Comparison of ENCODE assay signal across 9 cellular contexts in genomic region chr20:3276400-3277015, GRCh38. TPM values are rescaled to one million over a fixed set of nuclear protein-coding genes. Genes with fewer than 3 reads are reported as not detected.
DNase-seq lines count a peak whose midpoint lies in the region; ATAC-seq and TF ChIP-seq lines count a peak whose summit lies in the region.
"Had no signal": no experiment of that assay in that cellular context is flagged by ENCODE, and none has a peak within 500 bp of the region (broad histone marks: within the 10 kb centered on the region; RNA-seq: fewer than 3 reads in every experiment).

No MANE protein-coding gene starts in this region.

- no peak for TF ChIP-seq POLR2A in testis (IDR thresholded peaks at IDR 0.05)

- H3K27me3 Mint-ChIP-seq in activated CD4-positive, alpha-beta T cell treated with anti-CD3 and anti-CD28 coated beads for 36 hours = no peaks in the 10 kb centered on the region
- H3K27me3 Mint-ChIP-seq: naive B cell had no signal

- CTCF ChIA-PET in activated CD4-positive, alpha-beta T cell treated with anti-CD3 and anti-CD28 coated beads for 36 hours (lab: Charles Lee) = interaction anchor here (1.2 to 2.4 kb wide), 2 partner anchors 40 to 57 kb away, joined by 3 to 11 read pairs; no protein-coding TSS in a partner anchor

- no peak for DNase-seq in left ventricle myocardium inferior
- no peak for DNase-seq in Right ventricle myocardium inferior (ENCODE audit: missing footprints)
- DNase-seq in NCI-H774 (lab: John Stamatoyannopoulos, UW) = peak; percentile 1
- DNase-seq in superior temporal gyrus (ENCODE audit: extremely low spot score) = peak; percentile 28
- no peak for DNase-seq in testis
- DNase-seq in activated CD4-positive, alpha-beta T cell treated with anti-CD3 and anti-CD28 coated beads for 36 hours = no peak
- DNase-seq in activated effector memory CD4-positive, alpha-beta T cell treated with Interleukin-2 at 50 U/mL for 16 hours = no peak
- DNase-seq: naive B cell had no signal

- H3K9me3 ChIP-seq in left ventricle myocardium inferior (replicated peaks) (no peaks in the 10 kb centered on the region), testis (no peaks in the 10 kb centered on the region)

- no peaks in the 10 kb centered on the region for H3K27me3 ChIP-seq in left ventricle myocardium inferior (ENCODE audit: low read depth)
- no peaks in the 10 kb centered on the region for H3K27me3 ChIP-seq in testis

- intact Hi-C loops in left ventricle myocardium inferior (cut with micrococcal nuclease) (no loop called here), Right ventricle myocardium inferior (cut with DNase I) (loop anchor here (10.0 kb wide), 1 partner anchor 52 kb away; no protein-coding TSS in a partner anchor), testis (cut with DNase I; ENCODE audit: low total_unique reads) (no loop called here)
- intact Hi-C loops in activated CD4-positive, alpha-beta T cell treated with anti-CD3 and anti-CD28 coated beads for 36 hours (cut with DNase I, micrococcal nuclease) = loop anchor here (1.0 to 5.0 kb wide), 2 partner anchors 58 to 59 kb away; no protein-coding TSS in a partner anchor

- no peaks in the 10 kb centered on the region for H3K9me3 Mint-ChIP-seq in activated CD4-positive, alpha-beta T cell treated with anti-CD3 and anti-CD28 coated beads for 36 hours (ENCODE audit: low read depth)
- H3K9me3 Mint-ChIP-seq: naive B cell had no signal

- H3K36me3 Mint-ChIP-seq in activated CD4-positive, alpha-beta T cell treated with anti-CD3 and anti-CD28 coated beads for 36 hours (ENCODE audit: low read depth) = no peaks in the 10 kb centered on the region

- no peak overlapping the region for H3K27ac Mint-ChIP-seq in activated CD4-positive, alpha-beta T cell treated with anti-CD3 and anti-CD28 coated beads for 36 hours

- H3K4me1 ChIP-seq in left ventricle myocardium inferior = peaks cover 17% of the 10 kb centered on the region
- no peaks in the 10 kb centered on the region for H3K4me1 ChIP-seq in testis

- 73 to 83% methylated on average over 1 of the region's 1 CpG for WGBS in testis, 2 donors

- TF ChIP-seq CTCF in left ventricle myocardium inferior (IDR thresholded peaks at IDR 0.05; ENCODE audit: borderline replicate concordance) (peak; percentile 29), testis (IDR thresholded peaks at IDR 0.05) (no peak)

- H3K36me3 ChIP-seq in left ventricle myocardium inferior (peaks cover 92% of the 10 kb centered on the region), testis (ENCODE audit: low read depth, missing control alignments) (no peaks in the 10 kb centered on the region)

- H3K4me3 ChIP-seq in left ventricle myocardium inferior (no peak overlapping the region), testis (no peak overlapping the region)

- H3K4me1 Mint-ChIP-seq in activated CD4-positive, alpha-beta T cell treated with anti-CD3 and anti-CD28 coated beads for 36 hours = no peaks in the 10 kb centered on the region
- H3K4me1 Mint-ChIP-seq: naive B cell had no signal

- H3K4me3 Mint-ChIP-seq in activated CD4-positive, alpha-beta T cell treated with anti-CD3 and anti-CD28 coated beads for 36 hours = no peak overlapping the region
- H3K4me3 Mint-ChIP-seq: naive B cell had no signal

- POLR2A ChIA-PET in activated CD4-positive, alpha-beta T cell treated with anti-CD3 and anti-CD28 coated beads for 36 hours (lab: Charles Lee) = no interaction called here

- ATAC-seq in Right ventricle myocardium inferior = no peak
- ATAC-seq in esophagus mucosa = peak; percentile 61
- no peak for ATAC-seq in activated CD4-positive, alpha-beta T cell treated with anti-CD3 and anti-CD28 coated beads for 36 hours

- H3K27ac ChIP-seq in left ventricle myocardium inferior (replicated peaks) (no peak overlapping the region), testis (no peak overlapping the region)

RNA-seq across cellular contexts. Expression of gene SLC4A11, which starts 37.5 kb away (rescaled TPM):
- total RNA-seq in left ventricle myocardium inferior (0.11 TPM), Right ventricle myocardium inferior (0.14 TPM), esophagus mucosa (20.0 TPM), testis (10 to 100 TPM in 1 of 2 donors, 1 to 10 TPM in 1; 9.2 to 10.7 TPM)
- polyA plus RNA-seq in testis (ENCODE audit: insufficient read depth, low read depth, low replicate concordance) = 10.7 TPM
- total RNA-seq in activated CD4-positive, alpha-beta T cell treated with anti-CD3 and anti-CD28 coated beads for 36 hours = under 1 TPM; 0.60 to 0.66 TPM

Comparison
In these comparisons a context has a peak if more than half of its experiments do, and no peak if none do; other contexts are left out.
1. intact Hi-C loops: an anchor here in Right ventricle myocardium inferior (10.0 kb wide) and activated CD4-positive, alpha-beta T cell treated with anti-CD3 and anti-CD28 coated beads for 36 hours (1.0 to 5.0 kb wide); none called in left ventricle myocardium inferior and testis.
2. DNase-seq: peak in NCI-H774 (single experiment) and superior temporal gyrus (single experiment); none in left ventricle myocardium inferior (single experiment), Right ventricle myocardium inferior (single experiment), testis (single experiment), activated CD4-positive, alpha-beta T cell treated with anti-CD3 and anti-CD28 coated beads for 36 hours (single experiment) and activated effector memory CD4-positive, alpha-beta T cell treated with Interleukin-2 at 50 U/mL for 16 hours (single experiment).